ENCODE assay signal across 20 cellular contexts in genomic region chr1:160077496-160077895, GRCh38. TPM values are rescaled to one million over a fixed set of nuclear protein-coding genes. Genes with fewer than 3 reads are reported as not detected.
DNase-seq lines count a peak whose midpoint lies in the region; ATAC-seq and TF ChIP-seq lines count a peak whose summit lies in the region.
"Had no signal": no experiment of that assay in that cellular context is flagged by ENCODE, and none has a peak within 500 bp of the region (broad histone marks: within the 10 kb centered on the region; RNA-seq: fewer than 3 reads in every experiment).

No MANE protein-coding gene starts in this region.

- no peaks in the 10 kb centered on the region for H3K36me3 ChIP-seq in aorta (ENCODE audit: control insufficient read depth in 1 of 2, insufficient read depth in 2 of 2, low read length in 1 of 2)
- H3K36me3 ChIP-seq: BE2C, Peyer's patch had no signal

- TF ChIP-seq CTCF in dorsolateral prefrontal cortex (IDR thresholded peaks at IDR 0.05 in 54 of 56, conservative IDR thresholded peaks at IDR 0.05 in 2 of 56; ENCODE audit: low read depth in 1 of 56, partially characterized antibody in 56 of 56), result no peak

- DNase-seq in SKM-1 (lab: John Stamatoyannopoulos, UW; ENCODE audit: unreplicated experiment), result peak; percentile 26
- no peak for DNase-seq in SKM-1 treated with dmso at 0.1 percent for 144 hours (lab: John Stamatoyannopoulos, UW; ENCODE audit: unreplicated experiment)
- peak; percentile 37 for DNase-seq in MV-4-11 (lab: John Stamatoyannopoulos, UW)
- DNase-seq in dorsolateral prefrontal cortex, result peak in 1 of 10 donors; percentile 31
- no peak for DNase-seq in aorta
- DNase-seq: BE2C; CD4-positive, alpha-beta memory T cell; DMS153; GDM1; GM23248; NCI-H1417; NCI-H1930; NCI-H226; NCI-H524 treated with DMSO at 0.1 percent for 48 hours; SHP77 had no signal

- no peaks in the 10 kb centered on the region for H3K4me1 ChIP-seq in aorta (ENCODE audit: control insufficient read depth in 1 of 2, insufficient read depth in 2 of 2, low read length in 2 of 2)
- H3K4me1 ChIP-seq: BE2C, Peyer's patch had no signal

- intact Hi-C loops in dorsolateral prefrontal cortex (cut with DNase I) (no loop called here), aorta (cut with DNase I) (no loop called here)

- H3K4me3 ChIP-seq in dorsolateral prefrontal cortex, result no peak overlapping the region
- no peak overlapping the region for H3K4me3 ChIP-seq in aorta (ENCODE audit: low read length in 2 of 2)
- H3K4me3 ChIP-seq: GM23248, K562, Peyer's patch had no signal

- ATAC-seq in HG03139 (IDR thresholded peaks at IDR 0.05; ENCODE audit: unreplicated experiment) (no peak), aorta (ENCODE audit: low FRiP score) (no peak)

- H3K27ac ChIP-seq in dorsolateral prefrontal cortex (peak overlapping the region in 39 of 59 donors; percentile 3 to 100 (median 91)), temporal lobe (ENCODE audit: low read depth, low read length) (peak overlapping the region; percentile 31), aorta (ENCODE audit: low read depth in 1 of 2, low read length in 2 of 2) (no peak overlapping the region)
- H3K27ac ChIP-seq: GM23248, Peyer's patch had no signal

- H3K27me3 ChIP-seq in dorsolateral prefrontal cortex (no peaks in the 10 kb centered on the region), aorta (ENCODE audit: control insufficient read depth in 1 of 2, insufficient read depth in 2 of 2, low read length in 1 of 2) (no peaks in the 10 kb centered on the region)

- H3K9me3 ChIP-seq in aorta (ENCODE audit: control insufficient read depth, low read length), result no peaks in the 10 kb centered on the region
- H3K9me3 ChIP-seq: BE2C, Peyer's patch had no signal

RNA-seq across cellular contexts. Expression of gene KCNJ9, which starts 3.8 kb away (rescaled TPM):
- total RNA-seq in dorsolateral prefrontal cortex (100 to 1,000 TPM in 76 of 120 experiments, 10 to 100 TPM in 44; 68.4 to 189 (median 105) TPM), temporal lobe (10.6 TPM), aorta (not detected)
- polyA plus RNA-seq in aorta, result not detected
- total RNA-seq: CD4-positive, alpha-beta memory T cell; Daoy; GM23248; K562; Peyer's patch had no signal
- polyA plus RNA-seq: CD4-positive, alpha-beta memory T cell; GM23248; K562 had no signal

RNA-seq across cellular contexts. Expression of gene KCNJ10, which starts 7.5 kb away (rescaled TPM):
- total RNA-seq in dorsolateral prefrontal cortex (100 to 1,000 TPM in 99 of 120 experiments, 10 to 100 TPM in 21; 53.1 to 378 (median 135) TPM), temporal lobe (5.9 TPM), aorta (under 1 TPM; 0.10 to 0.24 TPM)
- polyA plus RNA-seq in aorta, result under 1 TPM in 1 of 2 donors, not detected in 1; 0.63 TPM
- total RNA-seq: CD4-positive, alpha-beta memory T cell; GM23248; K562; Peyer's patch had no signal
- polyA plus RNA-seq: GM23248 had no signal

RNA-seq across cellular contexts. Expression of gene IGSF8, which starts 20.9 kb away (rescaled TPM):
- total RNA-seq in dorsolateral prefrontal cortex (100 to 1,000 TPM; 106 to 269 (median 187) TPM), temporal lobe (43.5 TPM), aorta (10 to 100 TPM; 29.5 to 33.5 TPM)
- 10 to 100 TPM; 10.5 to 48.0 TPM for polyA plus RNA-seq in aorta

RNA-seq across cellular contexts. Expression of gene ATP1A2, which starts 38.1 kb away (rescaled TPM):
- total RNA-seq in dorsolateral prefrontal cortex (1,000 to 10,000 TPM in 6 of 120 experiments, 100 to 1,000 TPM in 114; 289 to 1,943 (median 637) TPM), temporal lobe (93.2 TPM), aorta (10 to 100 TPM; 24.8 to 27.7 TPM)
- polyA plus RNA-seq in aorta, result 10 to 100 TPM; 15.3 to 26.9 TPM
- total RNA-seq: CD4-positive, alpha-beta memory T cell; Daoy had no signal
- polyA plus RNA-seq: CD4-positive, alpha-beta memory T cell had no signal

RNA-seq across cellular contexts. Expression of gene PIGM, which starts 45.7 kb away (rescaled TPM):
- total RNA-seq in dorsolateral prefrontal cortex (10 to 100 TPM in 7 of 120 experiments, 1 to 10 TPM in 113; 4.7 to 13.1 (median 7.1) TPM), temporal lobe (5.9 TPM), aorta (1 to 10 TPM; 5.3 to 6.7 TPM)
- 1 to 10 TPM; 1.3 to 3.6 TPM for polyA plus RNA-seq in aorta

Comparison
In these comparisons a context has a peak if more than half of its experiments do, and no peak if none do; other contexts are left out.
1. DNase-seq: peak in SKM-1 (single experiment) and MV-4-11 (single experiment); none in SKM-1 treated with dmso at 0.1 percent for 144 hours (single experiment) and aorta (0 of 2).
2. H3K27ac ChIP-seq: peak in dorsolateral prefrontal cortex (39 of 59) and temporal lobe (single experiment); none in aorta (0 of 2).
3. RNA of gene KCNJ9, which starts 3.8 kb away (total RNA-seq): 68.4 to 189 TPM in dorsolateral prefrontal cortex and 10.6 TPM in temporal lobe (single experiment); not detected in aorta; every median in the first group is over 10 times any median in the second.